In genomic region chr13:108096301-108096700, GRCh38 we compare ENCODE assay signal across 20 cellular contexts.
"Had no signal": no experiment of that assay in that cellular context is flagged by ENCODE, and none has a peak within 500 bp of the region (broad histone marks: within the 10 kb centered on the region; RNA-seq: fewer than 3 reads in every experiment).

No MANE protein-coding gene starts in this region.

- H3K4me2 ChIP-seq: SK-N-SH had no signal

- ATAC-seq: Panc1 had no signal

- H3K36me3 ChIP-seq: MG63 had no signal

- H3K4me3 ChIP-seq: MG63 had no signal

- FAIRE-seq: HTR-8/SVneo had no signal

- H3K27me3 ChIP-seq: MG63 had no signal

- H3K9me3 ChIP-seq: MG63, SK-N-SH had no signal

- H3K27ac ChIP-seq: RWPE1 had no signal

- H3K9ac ChIP-seq: SK-N-SH had no signal

- H3K9me2 ChIP-seq: SK-N-SH had no signal

- DNase-seq: KBM-7, MG63, NCI-H1092, NCI-H1105 treated with DMSO at 0.1 percent for 48 hours, NCI-H1417 treated with DMSO at 0.1 percent for 48 hours, NCI-H146, NCI-H187, NCI-H2029 treated with DMSO at 0.1 percent for 48 hours, NCI-H2171 treated with DMSO at 0.1 percent for 48 hours, NCI-H345, NCI-H446 treated with DMSO at 0.1 percent for 48 hours, NCI-H510A treated with DMSO at 0.1 percent for 48 hours, NCI-H526, NCI-H774, SHP77, SK-N-SH, SW 1271 had no signal
